In genomic region chr9:83688921-83689320, GRCh38 we compare ENCODE assay signal across 32 cellular contexts. TPM values are rescaled to one million over a fixed set of nuclear protein-coding genes. Genes with fewer than 3 reads are reported as not detected.
DNase-seq lines count a peak whose midpoint lies in the region; ATAC-seq lines count a peak whose summit lies in the region.
"Had no signal": no experiment of that assay in that cellular context is flagged by ENCODE, and none has a peak within 500 bp of the region (broad histone marks: within the 10 kb centered on the region; RNA-seq: fewer than 3 reads in every experiment).

No MANE protein-coding gene starts in this region.

- H3K4me1 Mint-ChIP-seq in activated CD4-positive, alpha-beta T cell treated with anti-CD3 and anti-CD28 coated beads for 36 hours, result peaks cover 71% of the 10 kb centered on the region
- H3K4me1 Mint-ChIP-seq in CD4-positive, alpha-beta memory T cell, result peaks cover 56 to 78% (median 67%) of the 10 kb centered on the region in 4 donors
- peaks cover 52% of the 10 kb centered on the region for H3K4me1 Mint-ChIP-seq in activated T-helper 17 cell treated with anti-CD3 and anti-CD28 coated beads, Interleukin-2, amount 50 U/mL, for 72 hours
- peaks cover 38 to 83% (median 77%) of the 10 kb centered on the region in 4 donors for H3K4me1 Mint-ChIP-seq in naive thymus-derived CD8-positive, alpha-beta T cell

- H3K9me3 Mint-ChIP-seq in activated CD4-positive, alpha-beta T cell treated with anti-CD3 and anti-CD28 coated beads for 36 hours (ENCODE audit: low read depth), result no peaks in the 10 kb centered on the region
- no peaks in the 10 kb centered on the region for H3K9me3 Mint-ChIP-seq in CD4-positive, alpha-beta memory T cell
- H3K9me3 Mint-ChIP-seq in activated T-helper 17 cell treated with anti-CD3 and anti-CD28 coated beads, Interleukin-2, amount 50 U/mL, for 72 hours, result no peaks in the 10 kb centered on the region
- H3K9me3 Mint-ChIP-seq in naive thymus-derived CD8-positive, alpha-beta T cell, result no peaks in the 10 kb centered on the region
- H3K9me3 Mint-ChIP-seq: CD8-positive, alpha-beta T cell; HFFc6; stimulated activated memory B cell treated with anti-CD40 and anti-IgM and Interleukin-4, amounts not matched to agents 10 μg/mL and 1 μg/mL and 100 μg/mL, for 72 hours; T-helper 2 cell treated with Interferon-gamma antibody and Interleukin-4, amounts not matched to agents 5 μg/mL and 100 μg/mL, for 36 hours had no signal

- intact Hi-C loops in activated CD4-positive, alpha-beta T cell treated with anti-CD3 and anti-CD28 coated beads for 36 hours (cut with DNase I, micrococcal nuclease), result loop anchor here (1.0 kb wide), 1 partner anchor 17 kb away; no protein-coding TSS in a partner anchor
- intact Hi-C loops in CD4-positive, alpha-beta memory T cell (cut with micrococcal nuclease), result loop anchor here (2.0 kb wide), 1 partner anchor 16 kb away; no protein-coding TSS in a partner anchor

- no peak overlapping the region for H3K27ac ChIP-seq in CD4-positive, alpha-beta memory T cell (ENCODE audit: low read depth, low read length)
- H3K27ac ChIP-seq: body of pancreas, gastroesophageal sphincter, GM23248, neutrophil, sigmoid colon, testis, uterus, VCaP had no signal

- peaks cover 8% of the 10 kb centered on the region for H3K36me3 Mint-ChIP-seq in activated CD4-positive, alpha-beta T cell treated with anti-CD3 and anti-CD28 coated beads for 36 hours (ENCODE audit: low read depth)
- H3K36me3 Mint-ChIP-seq in CD4-positive, alpha-beta memory T cell, result peaks cover 0 to 11% of the 10 kb centered on the region in 2 donors
- peaks cover 24% of the 10 kb centered on the region for H3K36me3 Mint-ChIP-seq in activated T-helper 17 cell treated with anti-CD3 and anti-CD28 coated beads, Interleukin-2, amount 50 U/mL, for 72 hours (ENCODE audit: low read depth)
- H3K36me3 Mint-ChIP-seq in naive thymus-derived CD8-positive, alpha-beta T cell, result peaks cover 0 to 20% (median 3%) of the 10 kb centered on the region in 3 donors

- CTCF ChIA-PET in activated CD4-positive, alpha-beta T cell treated with anti-CD3 and anti-CD28 coated beads for 36 hours (lab: Charles Lee), result interaction anchor here (0.6 to 1.7 kb wide), 7 partner anchors 9 to 240 kb away, joined by 3 to 7 read pairs (median 3); no protein-coding TSS in a partner anchor
- CTCF ChIA-PET in CD4-positive, alpha-beta memory T cell (lab: Charles Lee; ENCODE audit: partially characterized antibody), result no interaction called here

- peaks cover 85% of the 10 kb centered on the region for H3K4me1 ChIP-seq in CD4-positive, alpha-beta memory T cell (ENCODE audit: insufficient read depth, low read length)
- H3K4me1 ChIP-seq: uterus had no signal

- H3K27ac Mint-ChIP-seq in activated CD4-positive, alpha-beta T cell treated with anti-CD3 and anti-CD28 coated beads for 36 hours, result peak overlapping the region; percentile 61
- peak overlapping the region in 2 of 7 donors; percentile 9 to 30 for H3K27ac Mint-ChIP-seq in CD4-positive, alpha-beta memory T cell
- peak overlapping the region; percentile 76 for H3K27ac Mint-ChIP-seq in activated T-helper 17 cell treated with anti-CD3 and anti-CD28 coated beads, Interleukin-2, amount 50 U/mL, for 72 hours
- H3K27ac Mint-ChIP-seq in naive thymus-derived CD8-positive, alpha-beta T cell, result peak overlapping the region in 7 of 10 donors; percentile 2 to 74 (median 25)
- H3K27ac Mint-ChIP-seq: CD8-positive, alpha-beta T cell; HFFc6; stimulated activated memory B cell treated with anti-CD40 and anti-IgM and Interleukin-4, amounts not matched to agents 10 μg/mL and 1 μg/mL and 100 μg/mL, for 72 hours; T-helper 2 cell treated with Interferon-gamma antibody and Interleukin-4, amounts not matched to agents 5 μg/mL and 100 μg/mL, for 36 hours had no signal

- peak; percentile 89 for ATAC-seq in activated CD4-positive, alpha-beta T cell treated with anti-CD3 and anti-CD28 coated beads for 36 hours
- peak; percentile 88 for ATAC-seq in activated T-helper 17 cell treated with anti-CD3 and anti-CD28 coated beads, Interleukin-2, amount 50 U/mL, for 72 hours (replicated peaks)
- no peak for ATAC-seq in naive thymus-derived CD8-positive, alpha-beta T cell
- ATAC-seq in HG02840 (IDR thresholded peaks at IDR 0.05; ENCODE audit: low FRiP score, unreplicated experiment), result no peak
- ATAC-seq in left lobe of liver, result no peak
- ATAC-seq: body of pancreas; CD8-positive, alpha-beta T cell; gastroesophageal sphincter; K562; SK-N-SH treated with all-trans-retinoic acid at 6 μM for 48 hours; stimulated activated memory B cell treated with anti-CD40 and anti-IgM and Interleukin-4, amounts not matched to agents 10 μg/mL and 1 μg/mL and 100 μg/mL, for 72 hours had no signal

- H3K4me3 ChIP-seq in CD4-positive, alpha-beta memory T cell (ENCODE audit: low read length in 2 of 2), result no peak overlapping the region
- H3K4me3 ChIP-seq: body of pancreas, gastroesophageal sphincter, GM23248, K562, sigmoid colon, testis, uterus had no signal

- no peaks in the 10 kb centered on the region for H3K27me3 Mint-ChIP-seq in activated CD4-positive, alpha-beta T cell treated with anti-CD3 and anti-CD28 coated beads for 36 hours
- H3K27me3 Mint-ChIP-seq in CD4-positive, alpha-beta memory T cell, result no peaks in the 10 kb centered on the region
- no peaks in the 10 kb centered on the region for H3K27me3 Mint-ChIP-seq in activated T-helper 17 cell treated with anti-CD3 and anti-CD28 coated beads, Interleukin-2, amount 50 U/mL, for 72 hours
- no peaks in the 10 kb centered on the region for H3K27me3 Mint-ChIP-seq in naive thymus-derived CD8-positive, alpha-beta T cell
- H3K27me3 Mint-ChIP-seq: progenitor cell of endocrine pancreas; stimulated activated memory B cell treated with anti-CD40 and anti-IgM and Interleukin-4, amounts not matched to agents 10 μg/mL and 1 μg/mL and 100 μg/mL, for 72 hours had no signal

- no peak overlapping the region for H3K4me3 Mint-ChIP-seq in activated CD4-positive, alpha-beta T cell treated with anti-CD3 and anti-CD28 coated beads for 36 hours
- peak overlapping the region in 6 of 8 donors; percentile 26 to 72 (median 42) for H3K4me3 Mint-ChIP-seq in CD4-positive, alpha-beta memory T cell
- H3K4me3 Mint-ChIP-seq in activated T-helper 17 cell treated with anti-CD3 and anti-CD28 coated beads, Interleukin-2, amount 50 U/mL, for 72 hours, result peak overlapping the region; percentile 60
- peak overlapping the region in 6 of 10 donors; percentile 13 to 73 (median 32) for H3K4me3 Mint-ChIP-seq in naive thymus-derived CD8-positive, alpha-beta T cell
- H3K4me3 Mint-ChIP-seq: HFFc6; stimulated activated memory B cell treated with anti-CD40 and anti-IgM and Interleukin-4, amounts not matched to agents 10 μg/mL and 1 μg/mL and 100 μg/mL, for 72 hours; T-helper 2 cell treated with Interferon-gamma antibody and Interleukin-4, amounts not matched to agents 5 μg/mL and 100 μg/mL, for 36 hours had no signal

- no peaks in the 10 kb centered on the region for H3K27me3 ChIP-seq in CD4-positive, alpha-beta memory T cell (ENCODE audit: insufficient read depth, low read length)
- H3K27me3 ChIP-seq: body of pancreas, gastroesophageal sphincter, neutrophil, sigmoid colon, testis, uterus had no signal

- H3K9me3 ChIP-seq in CD4-positive, alpha-beta memory T cell (ENCODE audit: control insufficient read depth in 1 of 2, low read length in 2 of 2), result no peaks in the 10 kb centered on the region
- H3K9me3 ChIP-seq: body of pancreas, gastroesophageal sphincter, neutrophil, sigmoid colon, testis, uterus had no signal

- POLR2A ChIA-PET in activated CD4-positive, alpha-beta T cell treated with anti-CD3 and anti-CD28 coated beads for 36 hours (lab: Charles Lee), result interaction anchor here (1.3 to 1.4 kb wide), 2 partner anchors 11 to 18 kb away, joined by 9 to 10 read pairs; partner anchors contain the start of gene UBQLN1
- POLR2A ChIA-PET in CD4-positive, alpha-beta memory T cell (lab: Charles Lee; ENCODE audit: partially characterized antibody), result interaction anchor here (3.3 kb wide), 1 partner anchor 19 kb away, joined by 19 read pairs; the partner anchor contains the start of gene UBQLN1
- POLR2A ChIA-PET in naive thymus-derived CD8-positive, alpha-beta T cell (lab: Charles Lee), result interaction anchor here (1.8 kb wide), 1 partner anchor 19 kb away, joined by 8 read pairs; the partner anchor contains the start of gene UBQLN1

- DNase-seq in activated CD4-positive, alpha-beta T cell treated with anti-CD3 and anti-CD28 coated beads for 36 hours, result no peak
- no peak for DNase-seq in activated CD4-positive, alpha-beta T cell treated with anti-CD3 and anti-CD28 coated beads for 48 hours
- no peak for DNase-seq in CD4-positive, alpha-beta memory T cell
- DNase-seq in naive thymus-derived CD8-positive, alpha-beta T cell, result no peak
- DNase-seq in T-helper 9 cell (no peak), left lobe of liver (ENCODE audit: low spot score) (no peak)
- DNase-seq: body of pancreas; CD8-positive, alpha-beta T cell; cerebellar nuclear complex; DMS 273 treated with DMSO at 0.1 percent for 48 hours; GM23248; HFFc6; hippocampal formation; mesenchymal stem cell; NCI-H1105 treated with DMSO at 0.1 percent for 48 hours; NCI-H2029 treated with DMSO at 0.1 percent for 48 hours; NCI-H446 treated with DMSO at 0.1 percent for 48 hours; OCI-M1; sigmoid colon; stimulated activated CD4-positive, alpha-beta T cell treated with anti-CD3 and anti-CD28 coated beads, Interleukin-4, amount 100 ng/mL, for 24 hours; testis; uterus had no signal

- H3K36me3 ChIP-seq in CD4-positive, alpha-beta memory T cell (ENCODE audit: insufficient read depth, low read length), result peaks cover 6% of the 10 kb centered on the region
- H3K36me3 ChIP-seq: neutrophil, uterus had no signal

RNA-seq across cellular contexts. Expression of gene UBQLN1, which starts 18.8 kb away (rescaled TPM):
- 100 to 1,000 TPM in 1 of 2 experiments, 10 to 100 TPM in 1; 88.3 to 116 TPM for total RNA-seq in activated CD4-positive, alpha-beta T cell treated with anti-CD3 and anti-CD28 coated beads for 36 hours
- total RNA-seq in CD4-positive, alpha-beta memory T cell, result 100 to 1,000 TPM; 106 to 122 TPM
- 10 to 100 TPM; 66.8 to 80.6 TPM for polyA plus RNA-seq in CD4-positive, alpha-beta memory T cell
- 10 to 100 TPM; 69.5 to 94.4 TPM for total RNA-seq in activated T-helper 17 cell treated with anti-CD3 and anti-CD28 coated beads, Interleukin-2, amount 50 U/mL, for 72 hours
- total RNA-seq in naive thymus-derived CD8-positive, alpha-beta T cell, result 100 to 1,000 TPM; 112 to 122 TPM
- polyA plus RNA-seq in naive thymus-derived CD8-positive, alpha-beta T cell, result 10 to 100 TPM; 65.4 to 70.8 (median 67.6) TPM
- 45.9 TPM for total RNA-seq in left lobe of liver

Comparison
In these comparisons a context has a peak if more than half of its experiments do, and no peak if none do; other contexts are left out.
1. ATAC-seq: peak in activated CD4-positive, alpha-beta T cell treated with anti-CD3 and anti-CD28 coated beads for 36 hours (single experiment) and activated T-helper 17 cell treated with anti-CD3 and anti-CD28 coated beads, Interleukin-2, amount 50 U/mL, for 72 hours (single experiment); none in naive thymus-derived CD8-positive, alpha-beta T cell (0 of 2), HG02840 (single experiment) and left lobe of liver (single experiment).